2 cellular contexts compared by ENCODE assay signal in the genomic region with DNA sequence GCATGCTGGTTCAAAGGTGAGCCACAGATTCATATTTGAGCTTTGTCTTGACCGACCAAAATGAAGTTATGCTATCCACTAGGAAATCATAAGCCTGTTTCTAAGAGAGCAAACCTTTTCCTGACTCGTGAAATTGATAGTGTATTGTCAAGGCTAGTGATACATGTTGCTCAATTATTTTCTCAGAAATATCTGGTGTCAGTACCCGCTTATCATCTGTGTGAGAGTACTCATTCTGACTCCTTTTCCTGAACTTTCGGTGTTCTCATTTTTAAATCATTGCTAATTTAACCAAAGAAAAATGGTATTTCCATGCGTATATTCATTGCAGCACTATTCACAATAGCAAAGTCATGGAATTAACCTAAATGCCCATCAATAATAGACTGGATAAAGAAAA.
TF ChIP-seq lines count a peak whose summit lies in the region.

No MANE protein-coding gene starts in this region.

TF ChIP-seq in A549, 52 proteins besides CTCF, POLR2A, EP300 and RAD21:
- TF ChIP-seq ZSCAN20 (CRISPR knock-in tag; IDR thresholded peaks at IDR 0.05), result no peak
- TF ChIP-seq JUNB (IDR thresholded peaks at IDR 0.05), result no peak
- TF ChIP-seq NPAS2 (CRISPR knock-in tag; IDR thresholded peaks at IDR 0.05; ENCODE audit: borderline replicate concordance), result no peak
- no peak for TF ChIP-seq MAZ (IDR thresholded peaks at IDR 0.05; ENCODE audit: borderline replicate concordance, low read depth, low read length)
- TF ChIP-seq, protein P1, sequence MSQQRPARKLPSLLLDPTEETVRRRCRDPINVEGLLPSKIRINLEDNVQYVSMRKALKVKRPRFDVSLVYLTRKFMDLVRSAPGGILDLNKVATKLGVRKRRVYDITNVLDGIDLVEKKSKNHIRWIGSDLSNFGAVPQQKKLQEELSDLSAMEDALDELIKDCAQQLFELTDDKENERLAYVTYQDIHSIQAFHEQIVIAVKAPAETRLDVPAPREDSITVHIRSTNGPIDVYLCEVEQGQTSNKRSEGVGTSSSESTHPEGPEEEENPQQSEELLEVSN (IDR thresholded peaks at IDR 0.05; ENCODE audit: borderline replicate concordance, low read depth), result no peak
- no peak for TF ChIP-seq CHD2 (IDR thresholded peaks at IDR 0.05; ENCODE audit: low read length, partially characterized antibody)
- TF ChIP-seq SMC3 (IDR thresholded peaks at IDR 0.05), result no peak
- no peak for TF ChIP-seq HOXB13 (CRISPR knock-in tag; IDR thresholded peaks at IDR 0.05; ENCODE audit: low read depth)
- TF ChIP-seq FOSB (CRISPR knock-in tag; IDR thresholded peaks at IDR 0.05), result no peak
- no peak for TF ChIP-seq KDM1A (IDR thresholded peaks at IDR 0.05; ENCODE audit: low read depth)
- no peak for TF ChIP-seq ATOH8 (CRISPR knock-in tag; IDR thresholded peaks at IDR 0.05; ENCODE audit: low read depth)
- TF ChIP-seq ZFP36 (IDR thresholded peaks at IDR 0.05; ENCODE audit: borderline replicate concordance, partially characterized antibody), result no peak
- TF ChIP-seq POLR2AphosphoS2 (conservative IDR thresholded peaks at IDR 0.05; ENCODE audit: low read length), result no peak
- no peak for TF ChIP-seq HOXA7 (CRISPR knock-in tag; IDR thresholded peaks at IDR 0.05)
- no peak for TF ChIP-seq CBX2 (IDR thresholded peaks at IDR 0.05; ENCODE audit: borderline replicate concordance, low read depth)
- TF ChIP-seq MAFK (IDR thresholded peaks at IDR 0.05; ENCODE audit: partially characterized antibody), result no peak
TF ChIP-seq in A549: peak in this region for 0.

TF ChIP-seq in SK-N-SH, 30 proteins besides CTCF, POLR2A, EP300 and RAD21:
- TF ChIP-seq MAX (IDR thresholded peaks at IDR 0.05; ENCODE audit: low read depth) (no peak), TCF12 (IDR thresholded peaks at IDR 0.05) (no peak), YY1 (IDR thresholded peaks at IDR 0.05; ENCODE audit: low read depth) (no peak), POLR2AphosphoS5 (IDR thresholded peaks at IDR 0.05; ENCODE audit: low read depth, low read length) (no peak), MEF2A (IDR thresholded peaks at IDR 0.05; ENCODE audit: borderline replicate concordance, low read depth) (no peak), EZH2phosphoT487 (IDR thresholded peaks at IDR 0.05; ENCODE audit: borderline replicate concordance, low read depth) (no peak), IRF3 (IDR thresholded peaks at IDR 0.05; ENCODE audit: low read depth, low read length) (no peak), RXRA (IDR thresholded peaks at IDR 0.05; ENCODE audit: borderline replicate concordance, low read depth) (no peak), NRF1 (IDR thresholded peaks at IDR 0.05; ENCODE audit: low read depth, low read length) (no peak)
- TF ChIP-seq, protein P2, sequence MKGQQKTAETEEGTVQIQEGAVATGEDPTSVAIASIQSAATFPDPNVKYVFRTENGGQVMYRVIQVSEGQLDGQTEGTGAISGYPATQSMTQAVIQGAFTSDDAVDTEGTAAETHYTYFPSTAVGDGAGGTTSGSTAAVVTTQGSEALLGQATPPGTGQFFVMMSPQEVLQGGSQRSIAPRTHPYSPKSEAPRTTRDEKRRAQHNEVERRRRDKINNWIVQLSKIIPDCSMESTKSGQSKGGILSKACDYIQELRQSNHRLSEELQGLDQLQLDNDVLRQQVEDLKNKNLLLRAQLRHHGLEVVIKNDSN (IDR thresholded peaks at IDR 0.05; ENCODE audit: borderline replicate concordance, low read depth), result no peak
- TF ChIP-seq, protein P3, sequence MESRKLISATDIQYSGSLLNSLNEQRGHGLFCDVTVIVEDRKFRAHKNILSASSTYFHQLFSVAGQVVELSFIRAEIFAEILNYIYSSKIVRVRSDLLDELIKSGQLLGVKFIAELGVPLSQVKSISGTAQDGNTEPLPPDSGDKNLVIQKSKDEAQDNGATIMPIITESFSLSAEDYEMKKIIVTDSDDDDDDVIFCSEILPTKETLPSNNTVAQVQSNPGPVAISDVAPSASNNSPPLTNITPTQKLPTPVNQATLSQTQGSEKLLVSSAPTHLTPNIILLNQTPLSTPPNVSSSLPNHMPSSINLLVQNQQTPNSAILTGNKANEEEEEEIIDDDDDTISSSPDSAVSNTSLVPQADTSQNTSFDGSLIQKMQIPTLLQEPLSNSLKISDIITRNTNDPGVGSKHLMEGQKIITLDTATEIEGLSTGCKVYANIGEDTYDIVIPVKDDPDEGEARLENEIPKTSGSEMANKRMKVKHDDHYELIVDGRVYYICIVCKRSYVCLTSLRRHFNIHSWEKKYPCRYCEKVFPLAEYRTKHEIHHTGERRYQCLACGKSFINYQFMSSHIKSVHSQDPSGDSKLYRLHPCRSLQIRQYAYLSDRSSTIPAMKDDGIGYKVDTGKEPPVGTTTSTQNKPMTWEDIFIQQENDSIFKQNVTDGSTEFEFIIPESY (IDR thresholded peaks at IDR 0.05; ENCODE audit: borderline replicate concordance, low read depth), result no peak
